In genomic region chr2:397561-398325, GRCh38 we compare ENCODE assay signal across 26 cellular contexts.
"Had no signal": no experiment of that assay in that cellular context is flagged by ENCODE, and none has a peak within 500 bp of the region (broad histone marks: within the 10 kb centered on the region; RNA-seq: fewer than 3 reads in every experiment).

No MANE protein-coding gene starts in this region.

- H3K36me3 Mint-ChIP-seq: mesothelial cell of epicardium; natural killer cell; stimulated activated effector memory CD8-positive, alpha-beta T cell treated with anti-CD3 and anti-CD28 coated beads, Interleukin-12 subunit alpha, Interleukin-12 subunit beta, amount 100 ng/mL, for 72 hours; type B pancreatic cell had no signal

- H3K4me1 ChIP-seq: left ventricle myocardium inferior, pancreas, prostate gland, sigmoid colon, suprapubic skin, uterus had no signal

- H2AFZ ChIP-seq: hepatocyte had no signal

- DNase-seq: islet precursor cell; kidney glomerular epithelial cell; left cardiac atrium; left ventricle myocardium inferior; mesendoderm; naive B cell; natural killer cell; pancreas; retina; right cardiac atrium; sigmoid colon; small intestine; spleen; stimulated activated CD4-positive, alpha-beta T cell treated with anti-CD3 and anti-CD28 coated beads, Interleukin-4, amount 100 ng/mL, for 24 hours; stimulated activated naive CD4-positive, alpha-beta T cell; tibial artery; uterus had no signal

- ATAC-seq: left cardiac atrium; natural killer cell; pancreas; right cardiac atrium; stimulated activated effector memory CD8-positive, alpha-beta T cell treated with anti-CD3 and anti-CD28 coated beads, Interleukin-12 subunit alpha, Interleukin-12 subunit beta, amount 100 ng/mL, for 72 hours had no signal

- H3K27me3 Mint-ChIP-seq: stimulated activated naive CD8-positive, alpha-beta T cell treated with anti-CD3 and anti-CD28 coated beads, Interleukin-15, Interleukin-2, amounts not matched to agents 100 ng/mL and 50 ng/mL, for 24 hours; type B pancreatic cell had no signal

- H3K27me3 ChIP-seq: hepatocyte, pancreas, sigmoid colon, tibial artery, uterus had no signal

- H3K36me3 ChIP-seq: left ventricle myocardium inferior, pancreas, prostate gland, sigmoid colon, spleen, suprapubic skin, thoracic aorta, tibial artery, uterus had no signal

- H3K4me3 ChIP-seq: hepatocyte, left ventricle myocardium inferior, lung, pancreas, prostate gland, sigmoid colon, spleen, suprapubic skin, thoracic aorta, tibial artery, uterus had no signal

- H3K79me2 ChIP-seq: hepatocyte had no signal

- FAIRE-seq: pancreas, small intestine had no signal

- H3K9me3 Mint-ChIP-seq: mesothelial cell of epicardium; natural killer cell; stimulated activated effector memory CD8-positive, alpha-beta T cell treated with anti-CD3 and anti-CD28 coated beads, Interleukin-12 subunit alpha, Interleukin-12 subunit beta, amount 100 ng/mL, for 72 hours; stimulated activated naive CD8-positive, alpha-beta T cell treated with anti-CD3 and anti-CD28 coated beads, Interleukin-15, Interleukin-2, amounts not matched to agents 100 ng/mL and 50 ng/mL, for 24 hours; type B pancreatic cell had no signal

- H3K4me2 ChIP-seq: hepatocyte had no signal

- H3K4me3 Mint-ChIP-seq: mesothelial cell of epicardium; naive B cell; natural killer cell; stimulated activated effector memory CD8-positive, alpha-beta T cell treated with anti-CD3 and anti-CD28 coated beads, Interleukin-12 subunit alpha, Interleukin-12 subunit beta, amount 100 ng/mL, for 72 hours; stimulated activated naive CD8-positive, alpha-beta T cell treated with anti-CD3 and anti-CD28 coated beads, Interleukin-15, Interleukin-2, amounts not matched to agents 100 ng/mL and 50 ng/mL, for 24 hours; type B pancreatic cell had no signal

- H3K27ac Mint-ChIP-seq: mesothelial cell of epicardium; natural killer cell; stimulated activated effector memory CD8-positive, alpha-beta T cell treated with anti-CD3 and anti-CD28 coated beads, Interleukin-12 subunit alpha, Interleukin-12 subunit beta, amount 100 ng/mL, for 72 hours; stimulated activated naive CD8-positive, alpha-beta T cell treated with anti-CD3 and anti-CD28 coated beads, Interleukin-15, Interleukin-2, amounts not matched to agents 100 ng/mL and 50 ng/mL, for 24 hours; type B pancreatic cell had no signal

- H3K9me3 ChIP-seq: left ventricle myocardium inferior, pancreas, prostate gland, sigmoid colon, suprapubic skin, thoracic aorta, tibial artery, uterus had no signal

- H3K27ac ChIP-seq: hepatocyte, left ventricle myocardium inferior, pancreas, prostate gland, sigmoid colon, spleen, suprapubic skin, thoracic aorta, tibial artery, uterus had no signal
